In genomic region chr3:141366285-141367037, GRCh38 we compare ENCODE assay signal across 9 cellular contexts. TPM values are rescaled to one million over a fixed set of nuclear protein-coding genes. Genes with fewer than 3 reads are reported as not detected.
A peak's percentile ranks its signal among the peaks of the same experiment; 100 is the strongest.
DNase-seq lines count a peak whose midpoint lies in the region; ATAC-seq and TF ChIP-seq lines count a peak whose summit lies in the region.
"Had no signal": no experiment of that assay in that cellular context is flagged by ENCODE, and none has a peak within 500 bp of the region (broad histone marks: within the 10 kb centered on the region; RNA-seq: fewer than 3 reads in every experiment).

No MANE protein-coding gene starts in this region.

- intact Hi-C loops in posterior vena cava (cut with DNase I): loop anchor here (5.0 to 10.0 kb wide), 2 partner anchors 52 to 86 kb away; no protein-coding TSS in a partner anchor

- no peak overlapping the region for H3K4me3 ChIP-seq in stomach smooth muscle (ENCODE audit: low read length in 2 of 2)

- H3K36me3 Mint-ChIP-seq in HFFc6 (ENCODE audit: low read depth): peaks cover 45% of the 10 kb centered on the region

- peaks cover 28% of the 10 kb centered on the region for H3K4me1 ChIP-seq in stomach smooth muscle (ENCODE audit: control insufficient read depth, insufficient read depth, low read length)

- H3K4me1 Mint-ChIP-seq in HFFc6 (ENCODE audit: low read depth): peaks cover 90% of the 10 kb centered on the region

- peak overlapping the region; percentile 86 for H3K4me3 Mint-ChIP-seq in HFFc6
- H3K4me3 Mint-ChIP-seq: activated CD8-positive, alpha-beta T cell treated with anti-CD3 and anti-CD28 coated beads, Interleukin-2, amount 10 ng/mL, durations not matched to agents 7 days and 5 days had no signal

- H3K27me3 Mint-ChIP-seq in HFFc6 (ENCODE audit: insufficient read depth): peaks cover 3% of the 10 kb centered on the region

- no peaks in the 10 kb centered on the region for H3K36me3 ChIP-seq in stomach smooth muscle (ENCODE audit: control insufficient read depth in 2 of 2, insufficient read depth in 2 of 2, low read length in 2 of 2)

- DNase-seq in HFFc6 (peak; percentile 91), amniotic epithelial cell (ENCODE audit: low read depth) (peak; percentile 99), inferior parietal cortex (ENCODE audit: extremely low spot score) (peak; percentile 15), posterior vena cava (ENCODE audit: low spot score) (no peak), iPS-NIHi11 (ENCODE audit: low spot score) (no peak)
- no peak for DNase-seq in activated CD4-positive, alpha-beta T cell treated with anti-CD3 and anti-CD28 coated beads, Interleukin-2, amount 50 U/mL, for 1 hour
- DNase-seq: activated CD8-positive, alpha-beta T cell treated with anti-CD3 and anti-CD28 coated beads, Interleukin-2, amount 10 ng/mL, durations not matched to agents 7 days and 5 days had no signal

- peaks cover 27% of the 10 kb centered on the region for H3K9me3 Mint-ChIP-seq in HFFc6

- TF ChIP-seq CTCF in HFFc6 (IDR thresholded peaks at IDR 0.05): peak; percentile 64

- H3K27me3 ChIP-seq in stomach smooth muscle (ENCODE audit: control insufficient read depth in 1 of 2, insufficient read depth in 2 of 2, low read length in 2 of 2): no peaks in the 10 kb centered on the region

- peak overlapping the region in 1 of 2 donors; percentile 21 for H3K9ac ChIP-seq in stomach smooth muscle (ENCODE audit: low read length in 2 of 2)

- peak overlapping the region; percentile 100 for H3K27ac Mint-ChIP-seq in HFFc6
- H3K27ac Mint-ChIP-seq: activated CD8-positive, alpha-beta T cell treated with anti-CD3 and anti-CD28 coated beads, Interleukin-2, amount 10 ng/mL, durations not matched to agents 7 days and 5 days had no signal

- no peaks in the 10 kb centered on the region for H3K9me3 ChIP-seq in stomach smooth muscle (ENCODE audit: control insufficient read depth in 2 of 2, low read length in 2 of 2)

- peak overlapping the region; percentile 67 for H3K27ac ChIP-seq in stomach smooth muscle (ENCODE audit: low read length)

- no peak for ATAC-seq in GM21381 (IDR thresholded peaks at IDR 0.05; ENCODE audit: unreplicated experiment)
- ATAC-seq: activated CD8-positive, alpha-beta T cell treated with anti-CD3 and anti-CD28 coated beads, Interleukin-2, amount 10 ng/mL, durations not matched to agents 7 days and 5 days had no signal

RNA-seq across cellular contexts. Expression of gene ZBTB38, which starts 1.8 kb away (rescaled TPM):
- 100 to 1,000 TPM; 146 to 172 (median 158) TPM for total RNA-seq in HFFc6 (2021; fragmentation: NEBNext Ultra II Directional; extraction: Animal tissue kit (Norgen Biotek cat#: 25700))
- 100 to 1,000 TPM; 101 to 125 TPM for total RNA-seq in posterior vena cava

Comparison
In these comparisons a context has a peak if more than half of its experiments do, and no peak if none do; other contexts are left out.
1. DNase-seq: peak in HFFc6 (single experiment), amniotic epithelial cell (single experiment) and inferior parietal cortex (single experiment); none in posterior vena cava (single experiment), activated CD4-positive, alpha-beta T cell treated with anti-CD3 and anti-CD28 coated beads, Interleukin-2, amount 50 U/mL, for 1 hour (single experiment) and iPS-NIHi11 (single experiment).